Comparison of ENCODE assay signal across 8 cellular contexts in genomic region chr13:51585696-51586095, GRCh38. TPM values are rescaled to one million over a fixed set of nuclear protein-coding genes. Genes with fewer than 3 reads are reported as not detected.
A peak's percentile ranks its signal among the peaks of the same experiment; 100 is the strongest.
DNase-seq lines count a peak whose midpoint lies in the region; ATAC-seq and TF ChIP-seq lines count a peak whose summit lies in the region.

No MANE protein-coding gene starts in this region.

- H3K9me3 ChIP-seq in hepatocyte (ENCODE audit: low read depth) = no peaks in the 10 kb centered on the region

- H3K27me3 Mint-ChIP-seq in WTC11 (ENCODE audit: low read depth) = no peaks in the 10 kb centered on the region
- H3K27me3 Mint-ChIP-seq in stimulated activated memory B cell treated with anti-CD40 and anti-IgM and Interleukin-4, amounts not matched to agents 10 μg/mL and 1 μg/mL and 100 μg/mL, for 72 hours = no peaks in the 10 kb centered on the region

- peak overlapping the region; percentile 86 for H3K4me2 ChIP-seq in hepatocyte

- H3K27ac ChIP-seq in hepatocyte = no peak overlapping the region

- WGBS in hepatocyte (ENCODE audit: low lambda C conversion rate, missing lambda C conversion rate) = 65% methylated on average over 4 of the region's 4 CpGs

- peaks cover 60% of the 10 kb centered on the region for H3K4me1 Mint-ChIP-seq in WTC11
- peaks cover 52% of the 10 kb centered on the region for H3K4me1 Mint-ChIP-seq in stimulated activated memory B cell treated with anti-CD40 and anti-IgM and Interleukin-4, amounts not matched to agents 10 μg/mL and 1 μg/mL and 100 μg/mL, for 72 hours

- no peaks in the 10 kb centered on the region for H3K36me3 ChIP-seq in hepatocyte (replicated peaks; ENCODE audit: insufficient read depth, low read depth)

- H3K36me3 Mint-ChIP-seq in WTC11 = no peaks in the 10 kb centered on the region
- H3K36me3 Mint-ChIP-seq in stimulated activated memory B cell treated with anti-CD40 and anti-IgM and Interleukin-4, amounts not matched to agents 10 μg/mL and 1 μg/mL and 100 μg/mL, for 72 hours = no peaks in the 10 kb centered on the region

- peaks cover 4% of the 10 kb centered on the region for H3K4me1 ChIP-seq in hepatocyte (ENCODE audit: insufficient read depth)

- peak overlapping the region; percentile 70 for H3K4me3 ChIP-seq in hepatocyte

- H3K9me2 ChIP-seq in hepatocyte (replicated peaks; ENCODE audit: insufficient read depth) = no peaks in the 10 kb centered on the region

- no peaks in the 10 kb centered on the region for H4K20me1 ChIP-seq in hepatocyte (ENCODE audit: insufficient read depth, poor library complexity, severe bottlenecking)

- no peak overlapping the region for H2AFZ ChIP-seq in hepatocyte

- H3K27ac Mint-ChIP-seq in WTC11 = peak overlapping the region; percentile 87; the same call in 1 of the 2 replicates
- H3K27ac Mint-ChIP-seq in stimulated activated memory B cell treated with anti-CD40 and anti-IgM and Interleukin-4, amounts not matched to agents 10 μg/mL and 1 μg/mL and 100 μg/mL, for 72 hours = peak overlapping the region; percentile 89

- H3K9me3 Mint-ChIP-seq in WTC11 = no peaks in the 10 kb centered on the region
- H3K9me3 Mint-ChIP-seq in stimulated activated memory B cell treated with anti-CD40 and anti-IgM and Interleukin-4, amounts not matched to agents 10 μg/mL and 1 μg/mL and 100 μg/mL, for 72 hours = no peaks in the 10 kb centered on the region

- TF ChIP-seq CTCF in WTC11 (IDR thresholded peaks at IDR 0.05) = no peak
- no peak for TF ChIP-seq CTCF in hepatocyte (IDR thresholded peaks at IDR 0.05; ENCODE audit: poor library complexity)

- no peaks in the 10 kb centered on the region for H3K27me3 ChIP-seq in hepatocyte

- H3K4me3 Mint-ChIP-seq in WTC11 = peak overlapping the region; percentile 93
- H3K4me3 Mint-ChIP-seq in stimulated activated memory B cell treated with anti-CD40 and anti-IgM and Interleukin-4, amounts not matched to agents 10 μg/mL and 1 μg/mL and 100 μg/mL, for 72 hours = peak overlapping the region; percentile 91

- DNase-seq in stimulated activated CD4-positive, alpha-beta T cell treated with anti-CD3 and anti-CD28 coated beads, Interleukin-15, amount 100 ng/mL, for 24 hours = peak; percentile 17
- DNase-seq in stimulated activated CD4-positive, alpha-beta T cell treated with anti-CD3 and anti-CD28 coated beads, Interleukin-4, amount 100 ng/mL, for 4 hours = no peak
- DNase-seq in WTC11 (ENCODE audit: low spot score) (no peak), hepatocyte (ENCODE audit: low spot score) (no peak), NCI-H526 treated with DMSO at 0.1 percent for 48 hours (lab: John Stamatoyannopoulos, UW) (no peak), DMS153 (lab: John Stamatoyannopoulos, UW) (no peak)

- POLR2A ChIA-PET in WTC11 (lab: Charles Lee) = interaction anchor here (0.5 to 2.3 kb wide), 3 partner anchors 57 to 185 kb away, joined by 3 to 11 read pairs (median 4); partner anchors contain the start of gene INTS6

- no peak for ATAC-seq in WTC11
- ATAC-seq in stimulated activated memory B cell treated with anti-CD40 and anti-IgM and Interleukin-4, amounts not matched to agents 10 μg/mL and 1 μg/mL and 100 μg/mL, for 72 hours = no peak
- ATAC-seq in GM21447 (IDR thresholded peaks at IDR 0.05; ENCODE audit: unreplicated experiment) = no peak

- peaks cover 45% of the 10 kb centered on the region for H3K79me2 ChIP-seq in hepatocyte

- CTCF ChIA-PET in WTC11 (lab: Charles Lee) = interaction anchor here (0.6 to 1.9 kb wide), 6 partner anchors 10 to 212 kb away, joined by 3 to 7 read pairs (median 4); partner anchors contain the start of gene INTS6

TF ChIP-seq in WTC11, 78 proteins besides CTCF, POLR2A, EP300 and RAD21:
- no peak for TF ChIP-seq ESRRA (CRISPR knock-in tag; IDR thresholded peaks at IDR 0.05; ENCODE audit: borderline replicate concordance)
- no peak for TF ChIP-seq MAX (CRISPR knock-in tag; IDR thresholded peaks at IDR 0.05)
- no peak for TF ChIP-seq JAZF1 (CRISPR knock-in tag; IDR thresholded peaks at IDR 0.05)
- TF ChIP-seq E2F4 (CRISPR knock-in tag; IDR thresholded peaks at IDR 0.05; ENCODE audit: borderline replicate concordance, low read depth) = no peak
- no peak for TF ChIP-seq NFYB (CRISPR knock-in tag; conservative IDR thresholded peaks at IDR 0.05; ENCODE audit: low read depth)
- TF ChIP-seq USF1 (CRISPR knock-in tag; IDR thresholded peaks at IDR 0.05) = no peak

RNA-seq across cellular contexts. Expression of gene WDFY2, which starts 1.4 kb away (rescaled TPM):
- total RNA-seq in WTC11 (2021) = 22.6 to 25.7 TPM (median 23.7 TPM) in 3 replicates
- total RNA-seq in hepatocyte = 8.8 and 9.1 TPM in 2 replicates
- 9.0 and 17.9 TPM in 2 replicates for polyA plus RNA-seq in hepatocyte
